Comparison of ENCODE assay signal across 18 cellular contexts in genomic region chr22:29757096-29757495, GRCh38. TPM values are rescaled to one million over a fixed set of nuclear protein-coding genes. Genes with fewer than 3 reads are reported as not detected.
DNase-seq lines count a peak whose midpoint lies in the region; ATAC-seq, FAIRE-seq and TF ChIP-seq lines count a peak whose summit lies in the region.
"Had no signal": no experiment of that assay in that cellular context is flagged by ENCODE, and none has a peak within 500 bp of the region (broad histone marks: within the 10 kb centered on the region; RNA-seq: fewer than 3 reads in every experiment).

No MANE protein-coding gene starts in this region.

- no peak overlapping the region for H3K27ac ChIP-seq in HEK293 (ENCODE audit: extremely low read depth, low read depth, low read length)
- no peak overlapping the region for H3K27ac ChIP-seq in HepG2 (ENCODE audit: extremely low read length, insufficient read depth, low read length)

- H3K9me3 ChIP-seq in HEK293 (ENCODE audit: control insufficient read depth, insufficient read depth, low read depth, low read length) (no peaks in the 10 kb centered on the region), HepG2 (ENCODE audit: low read length) (no peaks in the 10 kb centered on the region)
- H3K9me3 ChIP-seq: HAP-1 had no signal

- BruUV-seq in HepG2 (replicated peaks; lab: Mats Ljungman, UMichigan), result no TSS peak

- no peak overlapping the region for H3K9ac ChIP-seq in HepG2 (ENCODE audit: insufficient read depth, low read depth, low read length)

- H3K27me3 ChIP-seq in bronchial epithelial cell (ENCODE audit: control insufficient read depth, insufficient read depth, low read length) (no peaks in the 10 kb centered on the region), HepG2 (ENCODE audit: control insufficient read depth in 1 of 2, insufficient read depth in 2 of 2, low read length in 2 of 2) (no peaks in the 10 kb centered on the region)

- intact Hi-C loops in HepG2 (cut with micrococcal nuclease; ENCODE audit: unreplicated experiment), result loop anchor here (5.0 kb wide), 1 partner anchor 250 kb away; no protein-coding TSS in a partner anchor

- no peak overlapping the region for H3K4me2 ChIP-seq in HepG2 (ENCODE audit: low read depth, low read length)

- H3K4me1 ChIP-seq in HEK293 (ENCODE audit: control insufficient read depth, insufficient read depth, low read length) (peaks cover 2% of the 10 kb centered on the region; the same call in 1 of the 2 replicates), HepG2 (ENCODE audit: insufficient read depth, low read length) (no peaks in the 10 kb centered on the region)

- FAIRE-seq in bronchial epithelial cell (lab: Jason Lieb, UNC) (peak; percentile 50), HepG2 (lab: Jason Lieb, UNC) (no peak)
- FAIRE-seq: D721Med, GM12878, H54 had no signal

- POLR2A ChIA-PET in HEK293 (lab: Yijun Ruan, JAX) (interaction anchor here (0.7 to 1.6 kb wide), 4 partner anchors 9 to 372 kb away, joined by 3 to 5 read pairs (median 4); partner anchors contain the start of gene ZMAT5), HepG2 (lab: Yijun Ruan, JAX) (interaction anchor here (1.1 kb wide), 1 partner anchor 10 kb away, joined by 3 read pairs; the partner anchor contains the start of genes UQCR10 and ZMAT5)

- H3K79me2 ChIP-seq in HepG2 (ENCODE audit: insufficient read depth, low read length), result no peaks in the 10 kb centered on the region

- no peak for ATAC-seq in HepG2
- ATAC-seq: GM12878 had no signal

- TF ChIP-seq POLR2A in HepG2 (IDR thresholded peaks at IDR 0.05; ENCODE audit: insufficient read depth in 1 of 2, low read depth in 2 of 2, low read length in 2 of 2), result no peak

- no peak overlapping the region for H2AFZ ChIP-seq in HepG2 (ENCODE audit: low read length)

- TF ChIP-seq CTCF in HEK293 (tag by site-specific recombination; IDR thresholded peaks at IDR 0.05), result no peak
- no peak for TF ChIP-seq CTCF in bronchial epithelial cell (IDR thresholded peaks at IDR 0.05; ENCODE audit: insufficient read depth, low read length, severe bottlenecking)
- TF ChIP-seq CTCF in HepG2 (CRISPR knock-in tag; IDR thresholded peaks at IDR 0.05), result no peak

- DNase-seq in bronchial epithelial cell (ENCODE audit: low read depth) (no peak), HepG2 (ENCODE audit: low spot score) (no peak), activated T-cell treated with anti-CD3 and anti-CD28 coated beads for 4 hours (no peak), mesenteric fat pad (ENCODE audit: low spot score) (no peak), NCI-H2107 (lab: John Stamatoyannopoulos, UW) (no peak)
- DNase-seq: CD4-positive, alpha-beta T cell; CD8-positive, alpha-beta memory T cell; DMS 273 treated with DMSO at 0.1 percent for 48 hours; DMS79; EL; GDM1; GOT3 had no signal

- H3K4me3 ChIP-seq in HEK293 (ENCODE audit: low read depth, low read length), result no peak overlapping the region
- no peak overlapping the region for H3K4me3 ChIP-seq in bronchial epithelial cell (ENCODE audit: low read depth, low read length)
- no peak overlapping the region for H3K4me3 ChIP-seq in HepG2 (replicated peaks in 1 of 3; ENCODE audit: insufficient read depth in 1 of 3, low read depth in 2 of 3, low read length in 3 of 3)
- H3K4me3 ChIP-seq: GM12878, HAP-1 had no signal

- H4K20me1 ChIP-seq in HepG2 (ENCODE audit: insufficient read depth, low read length), result no peaks in the 10 kb centered on the region

- H3K36me3 ChIP-seq in HEK293 (ENCODE audit: control insufficient read depth in 2 of 2, insufficient read depth in 1 of 2, low read length in 2 of 2) (no peaks in the 10 kb centered on the region), bronchial epithelial cell (ENCODE audit: control insufficient read depth, insufficient read depth, low read length) (no peaks in the 10 kb centered on the region), HepG2 (replicated peaks in 1 of 2; ENCODE audit: control insufficient read depth in 1 of 2, insufficient read depth in 2 of 2, low read length in 2 of 2) (no peaks in the 10 kb centered on the region)
- H3K36me3 ChIP-seq: HAP-1 had no signal

- CTCF ChIA-PET in HEK293 (lab: Yijun Ruan, JAX), result interaction anchor here (0.5 kb wide), 1 partner anchor 15 kb away, joined by 3 read pairs; no protein-coding TSS in a partner anchor
- CTCF ChIA-PET in HepG2 (lab: Yijun Ruan, JAX; ENCODE audit: low intra/inter-chr PET ratio, low total read pairs), result no interaction called here

- in situ Hi-C loops in HepG2 (cut with HindIII; ENCODE audit: extremely low pct_ligation_motif_present, low pct_unique_long_range_greater_than_20kb), result no loop called here

- 96% methylated on average over 3 of the region's 3 CpGs for WGBS in HepG2 (ENCODE audit: low lambda C conversion rate)

- no peak for TF ChIP-seq RAD21 in HepG2 (CRISPR knock-in tag; IDR thresholded peaks at IDR 0.05)

- TF ChIP-seq EP300 in HepG2 (IDR thresholded peaks at IDR 0.05; ENCODE audit: low read depth in 2 of 2, low read length in 2 of 2), result no peak
- TF ChIP-seq EP300 in HepG2 (CRISPR knock-in tag; IDR thresholded peaks at IDR 0.05; ENCODE audit: borderline replicate concordance), result no peak

RNA-seq across cellular contexts. Expression of gene ZMAT5, which starts 9.7 kb away (rescaled TPM):
- total RNA-seq in bronchial epithelial cell (24.2 and 24.7 TPM in 2 replicates), HepG2 (2016; rRNA removed; fragmentation: Illumina TruSeq; extraction: Trizol) (27.8 and 34.7 TPM in 2 replicates), mesenteric fat pad (17.8 TPM)
- 11.5 and 12.9 TPM in 2 replicates for total RNA-seq in HepG2 (2016; cell fraction: cytosol; rRNA removed; fragmentation: Illumina TruSeq; extraction: Trizol; ENCODE audit: low read depth)
- 26.3 and 38.9 TPM in 2 replicates for total RNA-seq in HepG2 (2016; cell fraction: insoluble cytoplasmic fraction; rRNA removed; fragmentation: Illumina TruSeq; extraction: Trizol)
- 9.5 and 12.3 TPM in 2 replicates for total RNA-seq in HepG2 (2016; cell fraction: membrane; rRNA removed; fragmentation: Illumina TruSeq; extraction: Trizol)
- total RNA-seq in HepG2 (2016; cell fraction: nucleus; rRNA removed; fragmentation: Illumina TruSeq; extraction: Trizol), result 9.1 and 10.6 TPM in 2 replicates
- polyA plus RNA-seq in HepG2 (2011; rRNA removed), result 20.7 and 23.3 TPM in 2 replicates
- 17.4 and 24.4 TPM in 2 replicates for polyA plus RNA-seq in HepG2 (2011; cell fraction: cytosol; rRNA removed)
- polyA plus RNA-seq in HepG2 (2011; cell fraction: nucleus; rRNA removed), result 14.3 and 16.6 TPM in 2 replicates
- polyA plus RNA-seq in HepG2 (2012), result 11.6 and 14.1 TPM in 2 replicates
- 9.4 and 11.6 TPM in 2 replicates for polyA plus RNA-seq in HepG2 (2016; cell fraction: cytosol; fragmentation: Illumina TruSeq; extraction: Trizol; ENCODE audit: low read depth)
- 32.3 and 35.6 TPM in 2 replicates for polyA plus RNA-seq in HepG2 (2016; cell fraction: insoluble cytoplasmic fraction; fragmentation: Illumina TruSeq; extraction: Trizol; ENCODE audit: low read depth)
- 8.4 and 9.8 TPM in 2 replicates for polyA plus RNA-seq in HepG2 (2016; cell fraction: membrane; fragmentation: Illumina TruSeq; extraction: Trizol; ENCODE audit: low read depth)
- polyA plus RNA-seq in HepG2 (2016; cell fraction: nucleus; fragmentation: Illumina TruSeq; extraction: Trizol; ENCODE audit: insufficient read depth, low read depth), result 15.3 and 17.8 TPM in 2 replicates
- polyA minus RNA-seq in HepG2 (2011; rRNA and poly(A)+ RNA removed; ENCODE audit: low replicate concordance), result 4.4 and 7.5 TPM in 2 replicates
- 4.7 and 6.3 TPM in 2 replicates for polyA minus RNA-seq in HepG2 (2011; cell fraction: cytosol; rRNA and poly(A)+ RNA removed)
- polyA minus RNA-seq in HepG2 (2011; cell fraction: nucleus; rRNA and poly(A)+ RNA removed), result 2.8 and 4.1 TPM in 2 replicates

RNA-seq across cellular contexts. Expression of gene UQCR10, which starts 10.1 kb away (rescaled TPM):
- total RNA-seq in bronchial epithelial cell (42.4 and 88.2 TPM in 2 replicates), HepG2 (2016; rRNA removed; fragmentation: Illumina TruSeq; extraction: Trizol) (225 and 309 TPM in 2 replicates), mesenteric fat pad (81.1 TPM)
- 89.2 and 115 TPM in 2 replicates for total RNA-seq in HepG2 (2016; cell fraction: cytosol; rRNA removed; fragmentation: Illumina TruSeq; extraction: Trizol; ENCODE audit: low read depth)
- total RNA-seq in HepG2 (2016; cell fraction: insoluble cytoplasmic fraction; rRNA removed; fragmentation: Illumina TruSeq; extraction: Trizol), result 226 and 327 TPM in 2 replicates
- 166 and 174 TPM in 2 replicates for total RNA-seq in HepG2 (2016; cell fraction: membrane; rRNA removed; fragmentation: Illumina TruSeq; extraction: Trizol)
- total RNA-seq in HepG2 (2016; cell fraction: nucleus; rRNA removed; fragmentation: Illumina TruSeq; extraction: Trizol), result 63.2 and 78.3 TPM in 2 replicates
- 203 and 232 TPM in 2 replicates for polyA plus RNA-seq in HepG2 (2011; rRNA removed)
- polyA plus RNA-seq in HepG2 (2011; cell fraction: cytosol; rRNA removed), result 210 and 287 TPM in 2 replicates
- polyA plus RNA-seq in HepG2 (2011; cell fraction: nucleus; rRNA removed), result 54.5 and 66.4 TPM in 2 replicates
- polyA plus RNA-seq in HepG2 (2012), result 157 and 173 TPM in 2 replicates
- polyA plus RNA-seq in HepG2 (2016; cell fraction: cytosol; fragmentation: Illumina TruSeq; extraction: Trizol; ENCODE audit: low read depth), result 119 and 141 TPM in 2 replicates
- 316 and 360 TPM in 2 replicates for polyA plus RNA-seq in HepG2 (2016; cell fraction: insoluble cytoplasmic fraction; fragmentation: Illumina TruSeq; extraction: Trizol; ENCODE audit: low read depth)
- polyA plus RNA-seq in HepG2 (2016; cell fraction: membrane; fragmentation: Illumina TruSeq; extraction: Trizol; ENCODE audit: low read depth), result 156 and 169 TPM in 2 replicates
- polyA plus RNA-seq in HepG2 (2016; cell fraction: nucleus; fragmentation: Illumina TruSeq; extraction: Trizol; ENCODE audit: insufficient read depth, low read depth), result 145 and 146 TPM in 2 replicates
- 174 and 191 TPM in 2 replicates for polyA minus RNA-seq in HepG2 (2011; rRNA and poly(A)+ RNA removed; ENCODE audit: low replicate concordance)
- polyA minus RNA-seq in HepG2 (2011; cell fraction: cytosol; rRNA and poly(A)+ RNA removed), result 62.8 and 71.2 TPM in 2 replicates
- 35.6 and 37.2 TPM in 2 replicates for polyA minus RNA-seq in HepG2 (2011; cell fraction: nucleus; rRNA and poly(A)+ RNA removed)

RNA-seq across cellular contexts. Expression of gene CABP7, which starts 37.3 kb away (rescaled TPM):
- total RNA-seq in bronchial epithelial cell (not detected in 2 replicates), HepG2 (2016; rRNA removed; fragmentation: Illumina TruSeq; extraction: Trizol) (not detected in 2 replicates), mesenteric fat pad (not detected)
- not detected in 2 replicates for total RNA-seq in HepG2 (2016; cell fraction: cytosol; rRNA removed; fragmentation: Illumina TruSeq; extraction: Trizol; ENCODE audit: low read depth)
- total RNA-seq in HepG2 (2016; cell fraction: insoluble cytoplasmic fraction; rRNA removed; fragmentation: Illumina TruSeq; extraction: Trizol), result not detected in 2 replicates
- not detected in 2 replicates for total RNA-seq in HepG2 (2016; cell fraction: membrane; rRNA removed; fragmentation: Illumina TruSeq; extraction: Trizol)
- not detected in 2 replicates for total RNA-seq in HepG2 (2016; cell fraction: nucleus; rRNA removed; fragmentation: Illumina TruSeq; extraction: Trizol)
- polyA plus RNA-seq in HepG2 (2011; rRNA removed), result 0.08 TPM in 1 of 2 replicates, not detected in the other
- 0.01 TPM in 1 of 2 replicates, not detected in the other for polyA plus RNA-seq in HepG2 (2011; cell fraction: cytosol; rRNA removed)
- 0.11 and 0.12 TPM in 2 replicates for polyA plus RNA-seq in HepG2 (2011; cell fraction: nucleus; rRNA removed)
- 0.05 TPM in 2 replicates for polyA plus RNA-seq in HepG2 (2012)
- not detected in 2 replicates for polyA plus RNA-seq in HepG2 (2016; cell fraction: cytosol; fragmentation: Illumina TruSeq; extraction: Trizol; ENCODE audit: low read depth)
- not detected in 2 replicates for polyA plus RNA-seq in HepG2 (2016; cell fraction: insoluble cytoplasmic fraction; fragmentation: Illumina TruSeq; extraction: Trizol; ENCODE audit: low read depth)
- polyA plus RNA-seq in HepG2 (2016; cell fraction: membrane; fragmentation: Illumina TruSeq; extraction: Trizol; ENCODE audit: low read depth), result not detected in 2 replicates
- polyA plus RNA-seq in HepG2 (2016; cell fraction: nucleus; fragmentation: Illumina TruSeq; extraction: Trizol; ENCODE audit: insufficient read depth, low read depth), result not detected in 2 replicates
- polyA minus RNA-seq in HepG2 (2011; rRNA and poly(A)+ RNA removed; ENCODE audit: low replicate concordance), result not detected in 2 replicates
- polyA minus RNA-seq in HepG2 (2011; cell fraction: cytosol; rRNA and poly(A)+ RNA removed), result not detected in 2 replicates
- not detected in 2 replicates for polyA minus RNA-seq in HepG2 (2011; cell fraction: nucleus; rRNA and poly(A)+ RNA removed)
- total RNA-seq: A673 had no signal
- polyA plus RNA-seq: CD8-positive, alpha-beta memory T cell had no signal

Comparison
In these comparisons a context has a peak if more than half of its experiments do, and no peak if none do; other contexts are left out.
1. Of the 63 proteins assayed by ChIP-seq in both HepG2 and HEK293: peak only in HepG2: none; only in HEK293: none; in both: ZNF768; in neither: 62.